ENCODE assay signal across 21 cellular contexts in genomic region chr12:117036046-117036445, GRCh38.
DNase-seq lines count a peak whose midpoint lies in the region; ATAC-seq and TF ChIP-seq lines count a peak whose summit lies in the region.
"Had no signal": no experiment of that assay in that cellular context is flagged by ENCODE, and none has a peak within 500 bp of the region (broad histone marks: within the 10 kb centered on the region; RNA-seq: fewer than 3 reads in every experiment).

No MANE protein-coding gene starts in this region.

- peak in 1 of 2 donors; percentile 29 for ATAC-seq in right cardiac atrium
- ATAC-seq in HG03460 (IDR thresholded peaks at IDR 0.05; ENCODE audit: unreplicated experiment) = no peak
- ATAC-seq in HG03108 (IDR thresholded peaks at IDR 0.05; ENCODE audit: unreplicated experiment) = no peak
- no peak for ATAC-seq in activated CD8-positive, alpha-beta T cell treated with anti-CD3 and anti-CD28 coated beads for 36 hours
- ATAC-seq: activated naive CD4-positive, alpha-beta T cell treated with anti-CD3 and anti-CD28 coated beads, Interleukin-2, amount 50 U/mL, for 72 hours; CD8-positive, alpha-beta T cell; left lung; T-helper 17 cell had no signal

- H3K9me3 ChIP-seq in right cardiac atrium (ENCODE audit: control insufficient read depth, low read length) = no peaks in the 10 kb centered on the region
- H3K9me3 ChIP-seq: left lung, SJCRH30 had no signal

- no peak for TF ChIP-seq CTCF in activated CD8-positive, alpha-beta T cell treated with anti-CD3 and anti-CD28 coated beads for 36 hours (IDR thresholded peaks at IDR 0.05)

- WGBS in right cardiac atrium = 64% methylated on average over 9 of the region's 9 CpGs

- no peaks in the 10 kb centered on the region for H3K4me1 Mint-ChIP-seq in activated CD8-positive, alpha-beta T cell treated with anti-CD3 and anti-CD28 coated beads for 36 hours (ENCODE audit: low read depth)
- H3K4me1 Mint-ChIP-seq: neural crest cell had no signal

- peaks cover 1% of the 10 kb centered on the region for H3K4me1 ChIP-seq in right cardiac atrium (ENCODE audit: control insufficient read depth, insufficient read depth, low read length)
- H3K4me1 ChIP-seq: SJCRH30 had no signal

- no peaks in the 10 kb centered on the region for H3K36me3 Mint-ChIP-seq in activated CD8-positive, alpha-beta T cell treated with anti-CD3 and anti-CD28 coated beads for 36 hours (ENCODE audit: low read depth)
- H3K36me3 Mint-ChIP-seq: activated naive CD4-positive, alpha-beta T cell treated with anti-CD3 and anti-CD28 coated beads, Interleukin-2, amount 50 U/mL, for 72 hours; WTC11 had no signal

- H3K27ac Mint-ChIP-seq in activated CD8-positive, alpha-beta T cell treated with anti-CD3 and anti-CD28 coated beads for 36 hours = no peak overlapping the region
- H3K27ac Mint-ChIP-seq: activated naive CD4-positive, alpha-beta T cell treated with anti-CD3 and anti-CD28 coated beads, Interleukin-2, amount 50 U/mL, for 72 hours; activated T-cell treated with anti-CD3 and anti-CD28 coated beads, Interleukin-2, amount 50 U/mL, for 72 hours; CD8-positive, alpha-beta T cell; HFFc6; T-helper 17 cell; WTC11 had no signal

- DNase-seq in DMS53 (lab: John Stamatoyannopoulos, UW) = peak; percentile 85
- DNase-seq in NCI-H1436 (lab: John Stamatoyannopoulos, UW) = peak; percentile 84
- DNase-seq in NCI-H510A treated with DMSO at 0.1 percent for 48 hours (lab: John Stamatoyannopoulos, UW) = peak; percentile 96
- DNase-seq in right cardiac atrium = peak in 2 of 3 donors; percentile 76 to 77
- no peak for DNase-seq in activated CD8-positive, alpha-beta T cell treated with anti-CD3 and anti-CD28 coated beads for 36 hours
- no peak for DNase-seq in stimulated activated CD8-positive, alpha-beta memory T cell treated with anti-CD3 and anti-CD28 coated beads, Interleukin-4, amount 100 ng/mL, for 48 hours
- DNase-seq: activated CD8-positive, alpha-beta memory T cell treated with anti-CD3 and anti-CD28 coated beads for 24 hours; activated T-cell treated with anti-CD3 and anti-CD28 coated beads, Interleukin-2, amount 50 U/mL, for 72 hours; CD8-positive, alpha-beta T cell; cerebellar nuclear complex; glutamatergic neuron; HFFc6; SJCRH30; stimulated activated CD4-positive, alpha-beta T cell treated with anti-CD3 and anti-CD28 coated beads, Interleukin-12 subunit alpha, Interleukin-12 subunit beta, amount 100 ng/mL, for 4 hours; T-helper 17 cell had no signal

- H3K27me3 Mint-ChIP-seq in activated CD8-positive, alpha-beta T cell treated with anti-CD3 and anti-CD28 coated beads for 36 hours = no peaks in the 10 kb centered on the region
- H3K27me3 Mint-ChIP-seq: T-helper 17 cell had no signal

- POLR2A ChIA-PET in activated CD8-positive, alpha-beta T cell treated with anti-CD3 and anti-CD28 coated beads for 36 hours (lab: Charles Lee) = no interaction called here

- no peak overlapping the region for H3K4me3 ChIP-seq in right cardiac atrium (ENCODE audit: low read length)
- H3K4me3 ChIP-seq: left lung, SJCRH30 had no signal

- H3K27me3 ChIP-seq in right cardiac atrium (ENCODE audit: control insufficient read depth, insufficient read depth) = no peaks in the 10 kb centered on the region
- H3K27me3 ChIP-seq: SJCRH30 had no signal

- CTCF ChIA-PET in activated CD8-positive, alpha-beta T cell treated with anti-CD3 and anti-CD28 coated beads for 36 hours (lab: Charles Lee) = no interaction called here

- intact Hi-C loops in right cardiac atrium (cut with DNase I) = loop anchor here in 1 of 4 donors (10.0 kb wide), 1 partner anchor 59 kb away; the partner anchor contains the start of gene TESC
- intact Hi-C loops in activated CD8-positive, alpha-beta T cell treated with anti-CD3 and anti-CD28 coated beads for 36 hours (cut with micrococcal nuclease) = no loop called here

- no peaks in the 10 kb centered on the region for H3K9me3 Mint-ChIP-seq in activated CD8-positive, alpha-beta T cell treated with anti-CD3 and anti-CD28 coated beads for 36 hours
- H3K9me3 Mint-ChIP-seq: activated naive CD4-positive, alpha-beta T cell treated with anti-CD3 and anti-CD28 coated beads, Interleukin-2, amount 50 U/mL, for 72 hours; activated T-cell treated with anti-CD3 and anti-CD28 coated beads, Interleukin-2, amount 50 U/mL, for 72 hours; CD8-positive, alpha-beta T cell; HFFc6; neural crest cell; WTC11 had no signal

- H3K27ac ChIP-seq in right cardiac atrium (ENCODE audit: low read length) = no peak overlapping the region
- H3K27ac ChIP-seq: left lung, SJCRH30 had no signal

- no peak overlapping the region for H3K4me3 Mint-ChIP-seq in activated CD8-positive, alpha-beta T cell treated with anti-CD3 and anti-CD28 coated beads for 36 hours
- H3K4me3 Mint-ChIP-seq: activated T-cell treated with anti-CD3 and anti-CD28 coated beads, Interleukin-2, amount 50 U/mL, for 72 hours; CD8-positive, alpha-beta T cell; HFFc6; neural crest cell; T-helper 17 cell; WTC11 had no signal

Comparison
In these comparisons a context has a peak if more than half of its experiments do, and no peak if none do; other contexts are left out.
1. DNase-seq: peak in DMS53 (single experiment), NCI-H1436 (single experiment), NCI-H510A treated with DMSO at 0.1 percent for 48 hours (single experiment) and right cardiac atrium (2 of 3); none in activated CD8-positive, alpha-beta T cell treated with anti-CD3 and anti-CD28 coated beads for 36 hours (single experiment) and stimulated activated CD8-positive, alpha-beta memory T cell treated with anti-CD3 and anti-CD28 coated beads, Interleukin-4, amount 100 ng/mL, for 48 hours (single experiment).